In the genomic region with DNA sequence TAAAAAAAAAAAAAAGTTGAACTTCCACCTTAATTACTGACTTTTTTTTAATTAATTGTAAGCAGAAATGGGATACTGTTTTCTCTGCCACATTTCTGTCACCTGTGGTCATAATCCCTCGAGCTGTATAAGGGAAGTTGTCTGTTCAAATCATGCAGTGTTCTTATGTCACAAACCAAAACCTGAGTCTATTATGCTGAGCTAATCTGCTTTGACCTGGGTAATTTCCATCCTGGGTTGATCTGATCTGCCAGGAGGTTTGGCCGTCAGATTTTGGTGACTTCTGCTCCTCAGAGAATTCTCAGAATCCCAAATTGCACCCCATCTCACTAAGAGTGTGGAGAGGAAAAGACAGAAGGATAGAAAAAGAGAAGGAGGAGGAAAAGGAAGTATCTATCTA, we compare ENCODE assay signal across 18 cellular contexts.
DNase-seq lines count a peak whose midpoint lies in the region; ATAC-seq and TF ChIP-seq lines count a peak whose summit lies in the region.
"Had no signal": no experiment of that assay in that cellular context is flagged by ENCODE, and none has a peak within 500 bp of the region (broad histone marks: within the 10 kb centered on the region; RNA-seq: fewer than 3 reads in every experiment).

No MANE protein-coding gene starts in this region.

- no peaks in the 10 kb centered on the region for H3K27me3 Mint-ChIP-seq in CD4-positive, alpha-beta T cell

- CTCF ChIA-PET in CD4-positive, alpha-beta T cell (lab: Charles Lee): no interaction called here
- CTCF ChIA-PET in A673 (lab: Charles Lee): no interaction called here

- intact Hi-C loops in CD4-positive, alpha-beta T cell (cut with DNase I, micrococcal nuclease): no loop called here
- intact Hi-C loops in A673 (cut with micrococcal nuclease; ENCODE audit: unreplicated experiment): no loop called here

- no peaks in the 10 kb centered on the region for H3K27me3 ChIP-seq in CD4-positive, alpha-beta T cell (ENCODE audit: control insufficient read depth, insufficient read depth, low read length)
- no peaks in the 10 kb centered on the region for H3K27me3 ChIP-seq in A673 (replicated peaks; ENCODE audit: insufficient read depth, low read depth, low read length, poor library complexity)

- BruUV-seq in A673 (replicated peaks; lab: Mats Ljungman, UMichigan): no TSS peak

- H3K27ac Mint-ChIP-seq in CD4-positive, alpha-beta T cell: no peak overlapping the region
- H3K27ac Mint-ChIP-seq: H9 had no signal

- peaks cover 9% of the 10 kb centered on the region for H3K9me3 Mint-ChIP-seq in CD4-positive, alpha-beta T cell

- TF ChIP-seq CTCF in coronary artery (IDR thresholded peaks at IDR 0.05) (no peak), A673 (conservative IDR thresholded peaks at IDR 0.05; ENCODE audit: low read depth, low read length) (no peak)
- TF ChIP-seq CTCF in CD4-positive, alpha-beta T cell (IDR thresholded peaks at IDR 0.05): no peak

- H3K4me3 ChIP-seq in coronary artery (no peak overlapping the region), A673 (ENCODE audit: low read depth, low read length, poor library complexity, severe bottlenecking) (no peak overlapping the region)
- H3K4me3 ChIP-seq: K562 had no signal

- H3K36me3 ChIP-seq in A673 (ENCODE audit: insufficient read depth, low read length, poor library complexity, severe bottlenecking): no peaks in the 10 kb centered on the region

- no peaks in the 10 kb centered on the region for H3K4me1 ChIP-seq in A673 (ENCODE audit: insufficient read depth, low read length, poor library complexity, severe bottlenecking)

- H3K4me3 Mint-ChIP-seq in CD4-positive, alpha-beta T cell: no peak overlapping the region
- H3K4me3 Mint-ChIP-seq: H9 had no signal

- H3K36me3 Mint-ChIP-seq in CD4-positive, alpha-beta T cell (ENCODE audit: low read depth): no peaks in the 10 kb centered on the region

- no peaks in the 10 kb centered on the region for H3K4me1 Mint-ChIP-seq in CD4-positive, alpha-beta T cell (ENCODE audit: low read depth)
- H3K4me1 Mint-ChIP-seq: H9 had no signal

- DNase-seq in D341Med (ENCODE audit: low spot score) (peak; percentile 25), cerebellar cortex (ENCODE audit: low spot score) (peak; percentile 79), hippocampal formation (lab: John Stamatoyannopoulos, UW) (no peak), coronary artery (ENCODE audit: low spot score) (no peak), A673 (ENCODE audit: low spot score) (no peak)
- DNase-seq in CD4-positive, alpha-beta T cell: no peak
- DNase-seq: DMS153, EL, H9, NCI-H1436, NCI-H2081, NCI-H510A treated with DMSO at 0.1 percent for 48 hours, SHP77, SK-N-SH, T-helper 1 cell had no signal

- POLR2A ChIA-PET in CD4-positive, alpha-beta T cell (lab: Charles Lee): no interaction called here
- POLR2A ChIA-PET in A673 (lab: Charles Lee; ENCODE audit: low non-redundant PET): no interaction called here

- peaks cover 4% of the 10 kb centered on the region for H3K9me3 ChIP-seq in CD4-positive, alpha-beta T cell (ENCODE audit: control insufficient read depth, low read length)
- peaks cover 7% of the 10 kb centered on the region for H3K9me3 ChIP-seq in A673 (ENCODE audit: low read depth, low read length, poor library complexity, severe bottlenecking)
- H3K9me3 ChIP-seq: SK-N-SH had no signal

- no peak overlapping the region for H3K27ac ChIP-seq in coronary artery
- H3K27ac ChIP-seq in CD4-positive, alpha-beta T cell (ENCODE audit: low read depth, low read length): no peak overlapping the region
- no peak overlapping the region for H3K27ac ChIP-seq in A673 (ENCODE audit: low read depth, low read length, poor library complexity, severe bottlenecking)

- ATAC-seq in GM18861 (IDR thresholded peaks at IDR 0.05; ENCODE audit: unreplicated experiment) (peak; percentile 35), HG03175 (IDR thresholded peaks at IDR 0.05; ENCODE audit: unreplicated experiment) (peak; percentile 40)
- ATAC-seq in CD4-positive, alpha-beta T cell (ENCODE audit: poor library complexity): no peak
- ATAC-seq: K562 had no signal

Comparison
In these comparisons a context has a peak if more than half of its experiments do, and no peak if none do; other contexts are left out.
1. DNase-seq: peak in D341Med (single experiment) and cerebellar cortex (single experiment); none in hippocampal formation (0 of 2), coronary artery (single experiment), CD4-positive, alpha-beta T cell (0 of 10) and A673 (single experiment).